10 cellular contexts compared by ENCODE assay signal in the genomic region with DNA sequence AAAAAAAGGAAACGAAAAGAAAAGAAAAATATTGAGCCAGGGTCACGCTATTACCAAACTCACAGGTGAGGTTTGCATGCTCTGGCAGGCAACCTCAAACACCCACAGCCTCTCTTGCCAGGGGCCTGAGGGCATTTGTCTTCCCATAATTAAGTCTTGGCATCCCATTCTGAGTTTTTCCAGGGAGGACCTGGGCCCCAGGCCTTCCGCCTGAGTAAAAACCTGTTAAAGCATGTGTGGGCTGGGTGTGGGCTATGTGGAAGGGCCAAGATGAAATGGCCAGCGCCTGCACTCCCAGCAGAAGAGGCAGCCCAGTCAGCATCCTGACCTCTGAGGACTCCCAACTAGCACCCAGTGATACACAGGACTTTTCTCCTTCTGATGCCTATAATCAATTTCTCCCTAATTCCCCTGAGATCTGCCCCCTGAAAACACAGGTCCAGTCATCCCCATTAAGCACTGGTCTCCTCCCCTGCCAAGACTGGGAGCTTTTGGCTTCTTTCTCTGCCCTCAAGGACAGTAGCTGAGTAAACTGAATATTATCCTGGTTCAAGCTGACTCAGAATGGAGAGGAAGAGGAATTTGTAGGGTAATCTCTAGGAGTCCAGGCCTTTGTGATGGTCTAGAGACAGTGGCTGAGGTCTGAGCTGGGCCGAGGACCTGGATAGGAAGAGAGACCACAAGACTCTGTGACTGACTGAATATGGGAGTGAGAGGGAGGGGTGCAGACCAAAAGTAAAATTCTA. TPM values are rescaled to one million over a fixed set of nuclear protein-coding genes. Genes with fewer than 3 reads are reported as not detected.
A peak's percentile ranks its signal among the peaks of the same experiment; 100 is the strongest.
DNase-seq lines count a peak whose midpoint lies in the region; ATAC-seq and TF ChIP-seq lines count a peak whose summit lies in the region.
"Had no signal": no experiment of that assay in that cellular context is flagged by ENCODE, and none has a peak within 500 bp of the region (broad histone marks: within the 10 kb centered on the region; RNA-seq: fewer than 3 reads in every experiment).

No MANE protein-coding gene starts in this region.

- no peaks in the 10 kb centered on the region for H3K79me2 ChIP-seq in Karpas-422 (ENCODE audit: low read length)

- ATAC-seq in gastrocnemius medialis (no peak), HG02981 (IDR thresholded peaks at IDR 0.05; ENCODE audit: unreplicated experiment) (no peak), GM21423 (IDR thresholded peaks at IDR 0.05; ENCODE audit: unreplicated experiment) (no peak)

- H3K4me3 ChIP-seq in gastrocnemius medialis (no peak overlapping the region), Karpas-422 (ENCODE audit: low read length) (no peak overlapping the region), tibial artery (no peak overlapping the region)
- H3K4me3 ChIP-seq: ascending aorta, esophagus muscularis mucosa had no signal

- H3K9me3 ChIP-seq in gastrocnemius medialis = no peaks in the 10 kb centered on the region
- no peaks in the 10 kb centered on the region for H3K9me3 ChIP-seq in Karpas-422 (ENCODE audit: low read length)
- no peaks in the 10 kb centered on the region for H3K9me3 ChIP-seq in tibial artery
- H3K9me3 ChIP-seq: ascending aorta, esophagus muscularis mucosa had no signal

- H3K27ac ChIP-seq in epithelial cell of prostate (peak overlapping the region; percentile 92), gastrocnemius medialis (peak overlapping the region in 3 of 4 donors; percentile 74 to 80 (median 78)), Karpas-422 (ENCODE audit: low read length) (no peak overlapping the region), tibial artery (no peak overlapping the region)
- H3K27ac ChIP-seq: ascending aorta had no signal

- DNase-seq in Daoy (ENCODE audit: low read depth) (peak; percentile 39), NCI-H446 treated with DMSO at 0.1 percent for 48 hours (lab: John Stamatoyannopoulos, UW) (peak; percentile 19), epithelial cell of prostate (ENCODE audit: low read depth, low spot score) (peak; percentile 61), gastrocnemius medialis (no peak), Karpas-422 (no peak), tibial artery (no peak)

- no peak overlapping the region for H3K4me2 ChIP-seq in Karpas-422 (ENCODE audit: low read depth, low read length, poor library complexity, severe bottlenecking)

- H3K9me2 ChIP-seq in Karpas-422 (replicated peaks; ENCODE audit: insufficient read depth, low read length) = no peaks in the 10 kb centered on the region

- H4K20me1 ChIP-seq in Karpas-422 (ENCODE audit: insufficient read depth, low read depth, low read length) = no peaks in the 10 kb centered on the region

- no peak overlapping the region for H2AFZ ChIP-seq in Karpas-422 (ENCODE audit: low read length)

- TF ChIP-seq POLR2A in gastrocnemius medialis (IDR thresholded peaks at IDR 0.05) = no peak

- H3K27me3 ChIP-seq in gastrocnemius medialis (no peaks in the 10 kb centered on the region), Karpas-422 (ENCODE audit: low read length) (no peaks in the 10 kb centered on the region), tibial artery (no peaks in the 10 kb centered on the region)
- H3K27me3 ChIP-seq: ascending aorta, esophagus muscularis mucosa had no signal

- TF ChIP-seq CTCF in gastrocnemius medialis (IDR thresholded peaks at IDR 0.05 in 4 of 5, conservative IDR thresholded peaks at IDR 0.05 in 1 of 5) = no peak
- no peak for TF ChIP-seq CTCF in tibial artery (IDR thresholded peaks at IDR 0.05)

- H3K36me3 ChIP-seq in gastrocnemius medialis (no peaks in the 10 kb centered on the region), Karpas-422 (ENCODE audit: insufficient read depth, low read length) (no peaks in the 10 kb centered on the region), tibial artery (no peaks in the 10 kb centered on the region)
- H3K36me3 ChIP-seq: ascending aorta, esophagus muscularis mucosa had no signal

- intact Hi-C loops in gastrocnemius medialis (cut with DNase I; ENCODE audit: low total_unique reads) (no loop called here), tibial artery (cut with DNase I; ENCODE audit: low total_unique reads) (no loop called here)

- in situ Hi-C loops in gastrocnemius medialis (cut with MboI; ENCODE audit: low sequenced_read_pairs in 4 of 4) = no loop called here

- H3K9ac ChIP-seq in Karpas-422 (ENCODE audit: low read length) = no peak overlapping the region

- H3K4me1 ChIP-seq in gastrocnemius medialis (no peaks in the 10 kb centered on the region), Karpas-422 (ENCODE audit: low read length) (peaks cover 8% of the 10 kb centered on the region), tibial artery (peaks cover 0 to 5% (median 0%) of the 10 kb centered on the region in 4 donors)
- H3K4me1 ChIP-seq: ascending aorta had no signal

RNA-seq across cellular contexts. Expression of gene ACER3, which starts 35.6 kb away (rescaled TPM):
- total RNA-seq in Daoy (2014; rRNA removed; shearing (Covaris generic)) = 8.3 and 10.8 TPM in 2 replicates
- 1 to 10 TPM; 1.1 to 3.4 (median 2.6) TPM for total RNA-seq in gastrocnemius medialis
- 2.9 and 10.7 TPM in 2 replicates for total RNA-seq in Karpas-422 (2014; rRNA removed; shearing (Covaris generic); ENCODE audit: low replicate concordance)

RNA-seq across cellular contexts. Expression of gene TSKU, which starts 42.0 kb away (rescaled TPM):
- total RNA-seq in Daoy (2014; rRNA removed; shearing (Covaris generic)) = 25.1 and 26.3 TPM in 2 replicates
- total RNA-seq in gastrocnemius medialis = 10 to 100 TPM; 10.2 to 23.9 (median 15.8) TPM
- total RNA-seq in Karpas-422 (2014; rRNA removed; shearing (Covaris generic); ENCODE audit: low replicate concordance) = not detected in 2 replicates

Comparison
In these comparisons a context has a peak if more than half of its experiments do, and no peak if none do; other contexts are left out.
1. DNase-seq: peak in Daoy (single experiment), NCI-H446 treated with DMSO at 0.1 percent for 48 hours (single experiment) and epithelial cell of prostate (single experiment); none in gastrocnemius medialis (0 of 2), Karpas-422 (single experiment) and tibial artery (0 of 2).
2. H3K27ac ChIP-seq: peak in epithelial cell of prostate (single experiment) and gastrocnemius medialis (3 of 4); none in Karpas-422 (single experiment) and tibial artery (0 of 2).
3. RNA of gene TSKU, which starts 42.0 kb away (total RNA-seq): 25.1 to 26.3 TPM in Daoy and 10.2 to 23.9 TPM in gastrocnemius medialis; not detected in Karpas-422; every median in the first group is over 10 times any median in the second.